In the genomic region with DNA sequence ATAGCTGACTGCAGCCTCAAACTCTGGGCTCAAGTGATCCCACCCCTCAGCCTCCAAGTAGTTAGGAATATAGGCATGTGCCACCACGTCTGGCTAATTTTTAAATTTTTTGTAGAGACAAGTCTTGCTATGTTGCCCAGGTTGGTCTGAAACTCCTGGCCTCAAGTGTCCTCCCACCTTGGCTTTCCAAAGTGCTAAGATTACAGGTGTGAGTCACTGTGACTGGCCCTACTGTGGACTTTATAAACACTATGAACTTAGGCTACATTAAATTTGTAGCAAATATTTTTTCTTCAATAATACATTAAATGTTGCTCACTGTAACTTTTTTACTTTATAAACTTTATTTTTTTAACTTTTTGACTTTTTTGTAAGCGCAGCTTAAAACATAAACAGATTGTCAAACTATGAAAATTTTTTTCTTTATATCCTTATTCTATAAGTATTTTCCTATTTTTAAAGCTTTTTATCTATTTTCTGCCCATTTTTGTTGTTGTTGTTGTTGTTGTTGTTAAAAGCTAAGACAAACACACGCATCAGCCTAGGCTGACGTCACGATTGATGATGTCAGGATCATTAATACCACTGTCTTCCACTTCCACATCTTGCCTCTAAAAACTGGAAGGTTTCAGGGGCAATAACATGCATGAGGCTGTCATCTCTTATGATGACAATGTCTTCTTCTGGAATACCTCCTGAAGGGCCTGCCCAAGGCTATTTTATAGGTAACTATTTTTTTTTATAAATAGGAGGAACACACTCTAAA, we compare ENCODE assay signal across 1 cellular context.
TF ChIP-seq lines count a peak whose summit lies in the region.

No MANE protein-coding gene starts in this region.

TF ChIP-seq in K562, 482 proteins besides CTCF, POLR2A, EP300 and RAD21 (continued from another document):
- TF ChIP-seq, protein P1, sequence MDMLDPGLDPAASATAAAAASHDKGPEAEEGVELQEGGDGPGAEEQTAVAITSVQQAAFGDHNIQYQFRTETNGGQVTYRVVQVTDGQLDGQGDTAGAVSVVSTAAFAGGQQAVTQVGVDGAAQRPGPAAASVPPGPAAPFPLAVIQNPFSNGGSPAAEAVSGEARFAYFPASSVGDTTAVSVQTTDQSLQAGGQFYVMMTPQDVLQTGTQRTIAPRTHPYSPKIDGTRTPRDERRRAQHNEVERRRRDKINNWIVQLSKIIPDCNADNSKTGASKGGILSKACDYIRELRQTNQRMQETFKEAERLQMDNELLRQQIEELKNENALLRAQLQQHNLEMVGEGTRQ (CRISPR knock-in tag; IDR thresholded peaks at IDR 0.05) = no peak
- TF ChIP-seq, protein P2, sequence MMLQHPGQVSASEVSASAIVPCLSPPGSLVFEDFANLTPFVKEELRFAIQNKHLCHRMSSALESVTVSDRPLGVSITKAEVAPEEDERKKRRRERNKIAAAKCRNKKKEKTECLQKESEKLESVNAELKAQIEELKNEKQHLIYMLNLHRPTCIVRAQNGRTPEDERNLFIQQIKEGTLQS (IDR thresholded peaks at IDR 0.05) = 0 out of 2 replicates have a peak, but pooled peaks have one; percentile 17
- TF ChIP-seq, protein P2 (CRISPR knock-in tag; conservative IDR thresholded peaks at IDR 0.05) = no peak
- TF ChIP-seq ILK (tag; IDR thresholded peaks at IDR 0.05; ENCODE audit: borderline replicate concordance, low read depth) = no peak
- TF ChIP-seq ZKSCAN8 (CRISPR knock-in tag; IDR thresholded peaks at IDR 0.05) = no peak
- TF ChIP-seq, protein P3, sequence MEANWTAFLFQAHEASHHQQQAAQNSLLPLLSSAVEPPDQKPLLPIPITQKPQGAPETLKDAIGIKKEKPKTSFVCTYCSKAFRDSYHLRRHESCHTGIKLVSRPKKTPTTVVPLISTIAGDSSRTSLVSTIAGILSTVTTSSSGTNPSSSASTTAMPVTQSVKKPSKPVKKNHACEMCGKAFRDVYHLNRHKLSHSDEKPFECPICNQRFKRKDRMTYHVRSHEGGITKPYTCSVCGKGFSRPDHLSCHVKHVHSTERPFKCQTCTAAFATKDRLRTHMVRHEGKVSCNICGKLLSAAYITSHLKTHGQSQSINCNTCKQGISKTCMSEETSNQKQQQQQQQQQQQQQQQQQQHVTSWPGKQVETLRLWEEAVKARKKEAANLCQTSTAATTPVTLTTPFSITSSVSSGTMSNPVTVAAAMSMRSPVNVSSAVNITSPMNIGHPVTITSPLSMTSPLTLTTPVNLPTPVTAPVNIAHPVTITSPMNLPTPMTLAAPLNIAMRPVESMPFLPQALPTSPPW (CRISPR knock-in tag; IDR thresholded peaks at IDR 0.05) = no peak
- no peak for TF ChIP-seq SLC30A9 (CRISPR knock-in tag; IDR thresholded peaks at IDR 0.05)
